ENCODE assay signal across 23 cellular contexts in the genomic region with DNA sequence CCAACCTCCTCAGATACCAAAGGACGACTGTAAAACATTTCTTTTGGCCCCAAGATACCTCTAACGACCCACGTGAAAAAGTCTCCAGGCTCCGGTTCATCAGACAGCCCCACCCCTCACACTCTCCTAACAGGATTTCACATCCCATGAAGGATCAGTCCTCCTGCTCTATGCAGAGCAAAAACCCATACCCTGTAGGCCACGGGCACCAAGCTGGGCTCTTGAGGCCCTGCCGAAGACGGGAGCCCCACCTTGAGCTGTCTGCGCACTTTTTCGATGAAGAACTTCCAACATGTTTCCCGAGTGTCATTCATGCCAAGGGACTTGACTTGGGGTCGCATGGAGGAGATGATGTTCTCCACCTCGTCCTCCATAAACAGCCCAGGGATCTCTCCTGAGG.
"Had no signal": no experiment of that assay in that cellular context is flagged by ENCODE, and none has a peak within 500 bp of the region (broad histone marks: within the 10 kb centered on the region; RNA-seq: fewer than 3 reads in every experiment).

No MANE protein-coding gene starts in this region.

- H3K9me3 ChIP-seq: colonic mucosa, esophagus muscularis mucosa, gastrocnemius medialis, gastroesophageal sphincter, heart left ventricle, heart right ventricle had no signal

- DNase-seq: colonic mucosa; cortex of kidney; dermis blood vessel endothelial cell; dorsolateral prefrontal cortex; effector CD4-positive, alpha-beta T cell; effector CD8-positive, alpha-beta T cell; effector memory CD4-positive, alpha-beta T cell; effector memory CD8-positive, alpha-beta T cell; endodermal cell; erythroblast; esophagus squamous epithelium; foreskin fibroblast; foreskin keratinocyte; foreskin melanocyte; gastrocnemius medialis; glutamatergic neuron; head of caudate nucleus; heart left ventricle; heart right ventricle had no signal

- H3K27ac ChIP-seq: colonic mucosa, coronary artery, dorsolateral prefrontal cortex, epithelial cell of prostate, esophagus muscularis mucosa, esophagus squamous epithelium, foreskin keratinocyte, gastrocnemius medialis, gastroesophageal sphincter, heart left ventricle, heart right ventricle had no signal

- H3K27me3 ChIP-seq: colonic mucosa, dorsolateral prefrontal cortex had no signal

- H3K36me3 ChIP-seq: colonic mucosa, esophagus muscularis mucosa, esophagus squamous epithelium, gastrocnemius medialis, gastroesophageal sphincter, heart left ventricle, heart right ventricle had no signal

- H3K4me1 ChIP-seq: colonic mucosa, esophagus muscularis mucosa, esophagus squamous epithelium, foreskin keratinocyte, gastrocnemius medialis, gastroesophageal sphincter, heart left ventricle, heart right ventricle had no signal

- H3K4me3 ChIP-seq: colonic mucosa, coronary artery, dorsolateral prefrontal cortex, esophagus muscularis mucosa, esophagus squamous epithelium, gastrocnemius medialis, gastroesophageal sphincter, heart left ventricle, heart right ventricle had no signal
